Comparison of ENCODE assay signal across 25 cellular contexts in the genomic region with DNA sequence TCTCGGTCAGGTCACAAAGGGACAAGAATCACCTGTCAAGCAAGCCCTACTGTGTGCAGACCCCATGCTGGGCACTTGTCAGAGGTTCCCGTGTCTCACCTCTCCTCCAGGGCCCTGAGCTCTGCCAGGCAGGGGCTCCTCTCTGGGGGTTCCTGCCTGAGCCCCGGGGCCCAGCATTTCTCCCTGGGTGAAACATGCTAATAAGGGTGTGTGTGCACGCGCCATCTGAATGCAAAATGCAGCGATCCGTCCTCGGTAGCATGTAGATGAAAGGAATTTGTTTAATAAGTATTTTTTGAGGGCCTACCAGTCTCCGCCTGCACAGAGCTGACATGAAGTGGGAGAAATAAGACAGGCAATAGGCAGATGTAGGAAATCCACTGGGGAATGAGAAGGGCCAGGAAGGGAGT. TPM values are rescaled to one million over a fixed set of nuclear protein-coding genes. Genes with fewer than 3 reads are reported as not detected.
"Had no signal": no experiment of that assay in that cellular context is flagged by ENCODE, and none has a peak within 500 bp of the region (broad histone marks: within the 10 kb centered on the region; RNA-seq: fewer than 3 reads in every experiment).

No MANE protein-coding gene starts in this region.

- H3K4me3 ChIP-seq: adrenal gland, ascending aorta, coronary artery, esophagus squamous epithelium, gastrocnemius medialis, sigmoid colon, smooth muscle cell, testis, vagina had no signal

- H3K9me3 Mint-ChIP-seq: activated naive CD4-positive, alpha-beta T cell treated with anti-CD3 and anti-CD28 coated beads, Interleukin-2, amount 50 U/mL, for 24 hours; endodermal cell; natural killer cell treated with Interleukin-12 subunit alpha and Interleukin-12 subunit beta and Interleukin-15 and Interleukin-18, amount 100 ng/mL, for 72 hours had no signal

- H3K27ac ChIP-seq: adrenal gland, ascending aorta, coronary artery, esophagus squamous epithelium, gastrocnemius medialis, sigmoid colon, testis, vagina, WERI-Rb-1 had no signal

- ATAC-seq: activated CD8-positive, alpha-beta T cell treated with anti-CD3 and anti-CD28 coated beads, Interleukin-2, amount 10 ng/mL, durations not matched to agents 7 days and 5 days; gastrocnemius medialis; natural killer cell treated with Interleukin-12 subunit alpha and Interleukin-12 subunit beta and Interleukin-15 and Interleukin-18, amount 100 ng/mL, for 72 hours had no signal

- H3K9me3 ChIP-seq: adrenal gland, ascending aorta, esophagus squamous epithelium, gastrocnemius medialis, sigmoid colon, testis, vagina had no signal

- H3K36me3 ChIP-seq: adrenal gland, ascending aorta, esophagus squamous epithelium, gastrocnemius medialis, sigmoid colon, vagina, WERI-Rb-1 had no signal

- H3K36me3 Mint-ChIP-seq: activated naive CD4-positive, alpha-beta T cell treated with anti-CD3 and anti-CD28 coated beads, Interleukin-2, amount 50 U/mL, for 24 hours; natural killer cell treated with Interleukin-12 subunit alpha and Interleukin-12 subunit beta and Interleukin-15 and Interleukin-18, amount 100 ng/mL, for 72 hours had no signal

- H3K27ac Mint-ChIP-seq: activated CD8-positive, alpha-beta T cell treated with anti-CD3 and anti-CD28 coated beads, Interleukin-2, amount 10 ng/mL, durations not matched to agents 7 days and 5 days; activated naive CD4-positive, alpha-beta T cell treated with anti-CD3 and anti-CD28 coated beads, Interleukin-2, amount 50 U/mL, for 24 hours; endodermal cell; natural killer cell treated with Interleukin-12 subunit alpha and Interleukin-12 subunit beta and Interleukin-15 and Interleukin-18, amount 100 ng/mL, for 72 hours; progenitor cell of endocrine pancreas had no signal

- H3K27me3 ChIP-seq: ascending aorta, testis, vagina had no signal

- H3K4me3 Mint-ChIP-seq: activated CD8-positive, alpha-beta T cell treated with anti-CD3 and anti-CD28 coated beads, Interleukin-2, amount 10 ng/mL, durations not matched to agents 7 days and 5 days; natural killer cell treated with Interleukin-12 subunit alpha and Interleukin-12 subunit beta and Interleukin-15 and Interleukin-18, amount 100 ng/mL, for 72 hours had no signal

- DNase-seq: activated CD4-positive, alpha-beta T cell treated with anti-CD3 and anti-CD28 coated beads for 1 hour; activated CD4-positive, alpha-beta T cell treated with anti-CD3 and anti-CD28 coated beads, Interleukin-2, amount 50 U/mL, for 1 hour; activated CD8-positive, alpha-beta T cell treated with anti-CD3 and anti-CD28 coated beads, Interleukin-2, amount 10 ng/mL, durations not matched to agents 7 days and 5 days; activated gamma-delta T cell treated with Interleukin-2 at 50 U/mL for 16 hours; activated T-cell treated with anti-CD3 and anti-CD28 coated beads, Interleukin-2, amount 50 U/mL, for 1 hour; endodermal cell; esophagus squamous epithelium; hippocampal formation; left ventricle myocardium superior; midbrain; sigmoid colon; stimulated activated CD4-positive, alpha-beta T cell treated with anti-CD3 and anti-CD28 coated beads, Interleukin-15, amount 100 ng/mL, for 24 hours; stimulated activated CD8-positive, alpha-beta memory T cell treated with anti-CD3 and anti-CD28 coated beads, Interleukin-4, amount 100 ng/mL, for 48 hours; stimulated activated naive CD4-positive, alpha-beta T cell; testis; WERI-Rb-1 had no signal

RNA-seq across cellular contexts. Expression of gene ELFN2, which starts 5.8 kb away (rescaled TPM):
- total RNA-seq: ascending aorta, esophagus squamous epithelium, vagina had no signal
